In genomic region chr3:109835958-109836357, GRCh38 we compare ENCODE assay signal across 7 cellular contexts.
"Had no signal": no experiment of that assay in that cellular context is flagged by ENCODE, and none has a peak within 500 bp of the region (broad histone marks: within the 10 kb centered on the region; RNA-seq: fewer than 3 reads in every experiment).

No MANE protein-coding gene starts in this region.

- FAIRE-seq: G401.6, GM12878, GM12891, GM18507, GM19239 had no signal

- DNase-seq: GDM1, GF-D8 had no signal

- ATAC-seq: GM12878 had no signal

- H3K4me3 ChIP-seq: GM12878 had no signal
